Comparison of ENCODE assay signal across 11 cellular contexts in the genomic region with DNA sequence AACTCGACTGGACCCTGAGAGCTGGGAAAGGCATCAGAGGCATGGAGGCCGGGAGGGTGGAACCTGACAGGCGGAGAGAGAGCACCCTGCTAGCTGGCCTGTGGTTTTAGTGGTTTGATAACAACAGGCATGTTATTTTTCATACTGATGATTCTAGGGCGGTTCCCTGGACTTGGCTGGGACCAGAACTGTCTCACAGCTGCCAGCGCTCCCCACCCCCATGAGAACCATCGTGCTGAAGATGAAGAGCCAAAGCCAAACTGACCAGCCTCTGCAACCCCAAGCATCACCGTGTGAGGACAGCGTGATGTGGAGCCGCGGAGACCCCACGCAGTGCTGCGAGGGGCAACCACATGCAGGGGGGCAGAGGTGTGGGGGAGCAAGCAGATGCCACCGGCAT. TPM values are rescaled to one million over a fixed set of nuclear protein-coding genes. Genes with fewer than 3 reads are reported as not detected.
A peak's percentile ranks its signal among the peaks of the same experiment; 100 is the strongest.
DNase-seq lines count a peak whose midpoint lies in the region; ATAC-seq and TF ChIP-seq lines count a peak whose summit lies in the region.
"Had no signal": no experiment of that assay in that cellular context is flagged by ENCODE, and none has a peak within 500 bp of the region (broad histone marks: within the 10 kb centered on the region; RNA-seq: fewer than 3 reads in every experiment).

No MANE protein-coding gene starts in this region.

- no peaks in the 10 kb centered on the region for H3K27me3 Mint-ChIP-seq in stimulated activated naive B cell treated with anti-CD40 and anti-IgM and Interleukin-4, amounts not matched to agents 10 μg/mL and 1 μg/mL and 100 μg/mL, for 72 hours

- TF ChIP-seq CTCF in esophagus muscularis mucosa (IDR thresholded peaks at IDR 0.05) = no peak
- no peak for TF ChIP-seq CTCF in uterus (IDR thresholded peaks at IDR 0.05)

- peaks cover 0 to 2% of the 10 kb centered on the region in 2 donors for H3K36me3 Mint-ChIP-seq in stimulated activated naive B cell treated with anti-CD40 and anti-IgM and Interleukin-4, amounts not matched to agents 10 μg/mL and 1 μg/mL and 100 μg/mL, for 72 hours

- no peak for TF ChIP-seq EP300 in esophagus muscularis mucosa (IDR thresholded peaks at IDR 0.05)

- intact Hi-C loops in esophagus muscularis mucosa (cut with DNase I) = loop anchor here (5.0 kb wide), 1 partner anchor 35 kb away; no protein-coding TSS in a partner anchor
- intact Hi-C loops in uterus (cut with DNase I; ENCODE audit: low total_unique reads) = loop anchor here (5.0 kb wide), 1 partner anchor 35 kb away; no protein-coding TSS in a partner anchor

- peaks cover 64 to 68% (median 66%) of the 10 kb centered on the region in 4 donors for H3K4me1 ChIP-seq in esophagus muscularis mucosa
- peaks cover 23 to 31% of the 10 kb centered on the region in 2 donors for H3K4me1 ChIP-seq in uterus

- no peak overlapping the region for H3K4me3 Mint-ChIP-seq in stimulated activated naive B cell treated with anti-CD40 and anti-IgM and Interleukin-4, amounts not matched to agents 10 μg/mL and 1 μg/mL and 100 μg/mL, for 72 hours

- H3K27me3 ChIP-seq in esophagus muscularis mucosa (no peaks in the 10 kb centered on the region), uterus (no peaks in the 10 kb centered on the region)

- peaks cover 8 to 82% (median 54%) of the 10 kb centered on the region in 4 donors for H3K36me3 ChIP-seq in esophagus muscularis mucosa
- H3K36me3 ChIP-seq in uterus = no peaks in the 10 kb centered on the region

- WGBS in esophagus muscularis mucosa = 60% methylated on average over 12 of the region's 13 CpGs

- no peak overlapping the region for H3K4me3 ChIP-seq in esophagus muscularis mucosa
- H3K4me3 ChIP-seq in uterus = no peak overlapping the region

- DNase-seq in SW480 (ENCODE audit: low spot score) = peak; percentile 44
- no peak for DNase-seq in esophagus muscularis mucosa (ENCODE audit: extremely low spot score)
- DNase-seq in myocyte (ENCODE audit: low read depth) = peak; percentile 99
- DNase-seq in uterus = peak; percentile 75 to 76
- no peak for DNase-seq in NCI-H2029 (lab: John Stamatoyannopoulos, UW)
- DNase-seq in stimulated activated naive B cell treated with anti-CD40 and anti-IgM and Interleukin-4, amounts not matched to agents 10 μg/mL and 1 μg/mL and 100 μg/mL, for 72 hours = no peak
- DNase-seq: GOT3, NCI-H526 had no signal

- ATAC-seq in stimulated activated naive B cell treated with anti-CD40 and anti-IgM and Interleukin-4, amounts not matched to agents 10 μg/mL and 1 μg/mL and 100 μg/mL, for 72 hours (replicated peaks) = no peak
- no peak for ATAC-seq in HG02938 (IDR thresholded peaks at IDR 0.05; ENCODE audit: unreplicated experiment)

- H3K27ac Mint-ChIP-seq in stimulated activated naive B cell treated with anti-CD40 and anti-IgM and Interleukin-4, amounts not matched to agents 10 μg/mL and 1 μg/mL and 100 μg/mL, for 72 hours = no peak overlapping the region

- TF ChIP-seq POLR2A in esophagus muscularis mucosa (IDR thresholded peaks at IDR 0.05; ENCODE audit: low read depth) (no peak), uterus (IDR thresholded peaks at IDR 0.05) (no peak)

- H3K9me3 ChIP-seq in esophagus muscularis mucosa (no peaks in the 10 kb centered on the region), uterus (no peaks in the 10 kb centered on the region)

- H3K27ac ChIP-seq in esophagus muscularis mucosa (replicated peaks in 1 of 4) = peak overlapping the region; percentile 89 to 96 (median 92)
- H3K27ac ChIP-seq in uterus = peak overlapping the region; percentile 87 to 90

- no peaks in the 10 kb centered on the region for H3K4me1 Mint-ChIP-seq in stimulated activated naive B cell treated with anti-CD40 and anti-IgM and Interleukin-4, amounts not matched to agents 10 μg/mL and 1 μg/mL and 100 μg/mL, for 72 hours

- no peaks in the 10 kb centered on the region for H3K9me3 Mint-ChIP-seq in stimulated activated naive B cell treated with anti-CD40 and anti-IgM and Interleukin-4, amounts not matched to agents 10 μg/mL and 1 μg/mL and 100 μg/mL, for 72 hours

RNA-seq across cellular contexts. Expression of gene MXRA7, which starts 28.5 kb away (rescaled TPM):
- total RNA-seq in esophagus muscularis mucosa = 100 to 1,000 TPM; 405 to 422 (median 411) TPM
- total RNA-seq in myocyte = 716 and 760 TPM in 2 replicates
- 625 TPM for polyA plus RNA-seq in myocyte (2012)
- total RNA-seq in uterus = 100 to 1,000 TPM; 174 to 250 (median 197) TPM

RNA-seq across cellular contexts. Expression of gene ST6GALNAC1, which starts 38.7 kb away (rescaled TPM):
- total RNA-seq in esophagus muscularis mucosa = 1 to 10 TPM in 3 of 4 donors, under 1 TPM in 1; 0.83 to 4.9 (median 3.2) TPM
- total RNA-seq in myocyte = 0.21 TPM in 1 of 2 replicates, not detected in the other
- not detected for polyA plus RNA-seq in myocyte (2012)
- total RNA-seq in uterus = 10 to 100 TPM in 1 of 4 donors, 1 to 10 TPM in 3; 1.5 to 11.8 (median 3.2) TPM
- total RNA-seq: lung microvascular endothelial cell, M059J had no signal

RNA-seq across cellular contexts. Expression of gene JMJD6, which starts 44.1 kb away (rescaled TPM):
- total RNA-seq in esophagus muscularis mucosa (10 to 100 TPM; 29.5 to 54.5 (median 49.5) TPM), myocyte (22.5 and 33.8 TPM in 2 replicates), uterus (10 to 100 TPM in 3 of 4 donors, 1 to 10 TPM in 1; 5.9 to 40.8 (median 21.2) TPM)
- 31.8 TPM for polyA plus RNA-seq in myocyte (2012)

RNA-seq across cellular contexts. Expression of gene METTL23, which starts 44.3 kb away (rescaled TPM):
- total RNA-seq in esophagus muscularis mucosa (10 to 100 TPM; 18.3 to 29.7 (median 23.0) TPM), myocyte (34.8 and 35.8 TPM in 2 replicates), uterus (10 to 100 TPM; 13.8 to 32.5 (median 21.6) TPM)
- polyA plus RNA-seq in myocyte (2012) = 40.8 TPM

RNA-seq across cellular contexts. Expression of gene SRSF2, which starts 54.8 kb away (rescaled TPM):
- total RNA-seq in esophagus muscularis mucosa (100 to 1,000 TPM; 133 to 173 (median 157) TPM), myocyte (154 and 180 TPM in 2 replicates), uterus (100 to 1,000 TPM; 127 to 753 (median 167) TPM)
- 124 TPM for polyA plus RNA-seq in myocyte (2012)

Comparison
In these comparisons a context has a peak if more than half of its experiments do, and no peak if none do; other contexts are left out.
1. DNase-seq: peak in SW480 (single experiment), myocyte (single experiment) and uterus (2 of 2); none in esophagus muscularis mucosa (single experiment), NCI-H2029 (single experiment) and stimulated activated naive B cell treated with anti-CD40 and anti-IgM and Interleukin-4, amounts not matched to agents 10 μg/mL and 1 μg/mL and 100 μg/mL, for 72 hours (single experiment).